Comparison of ENCODE assay signal across 8 cellular contexts in the genomic region with DNA sequence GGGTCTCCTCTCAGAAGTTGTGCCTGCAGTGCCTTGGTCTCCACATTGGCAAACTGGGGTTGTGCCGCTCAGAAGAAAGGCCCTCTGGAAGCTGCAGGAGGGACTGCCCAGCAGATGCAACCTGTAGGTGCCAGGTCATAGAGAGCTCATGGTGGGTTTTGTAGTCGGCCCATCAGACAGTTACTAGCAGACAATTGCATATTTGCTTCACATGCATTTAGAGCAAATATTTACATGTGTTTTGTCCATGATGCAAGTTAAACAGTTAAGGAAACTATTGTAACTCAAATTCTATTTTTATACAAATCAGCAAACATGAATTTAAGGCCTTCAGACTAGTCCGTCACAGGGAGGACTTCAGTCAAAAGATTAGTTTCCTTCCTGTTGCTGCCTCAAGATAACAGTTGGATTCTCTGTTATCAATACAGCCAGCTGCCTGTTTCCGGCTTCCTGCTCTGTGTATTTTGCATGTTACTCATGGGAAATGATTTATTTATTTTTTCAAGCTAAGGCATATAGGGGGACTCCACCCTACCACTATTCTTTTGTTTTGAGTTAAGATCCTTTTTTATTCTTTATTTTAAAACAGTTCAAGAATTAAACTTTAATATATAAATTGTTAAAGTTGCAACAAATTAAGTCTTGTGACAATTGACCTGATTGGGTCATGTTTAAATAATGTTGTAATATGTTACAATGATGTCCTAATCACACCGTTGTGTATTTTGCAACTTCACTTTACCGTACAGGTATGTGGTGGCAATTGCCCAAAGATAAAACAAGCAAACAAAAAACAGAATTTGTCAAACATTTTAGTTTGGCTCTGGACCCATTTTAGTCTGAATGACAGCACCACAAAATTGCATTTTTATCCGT.
DNase-seq lines count a peak whose midpoint lies in the region; FAIRE-seq and TF ChIP-seq lines count a peak whose summit lies in the region.

No MANE protein-coding gene starts in this region.

- DNase-seq in activated effector memory CD4-positive, alpha-beta T cell treated with anti-CD3 and anti-CD28 coated beads, Interleukin-2, amount 50 U/mL, for 16 hours, result peak; percentile 73
- no peak for DNase-seq in activated effector memory CD4-positive, alpha-beta T cell treated with Interleukin-2 at 50 U/mL for 16 hours
- DNase-seq in HuH-7 (ENCODE audit: low spot score), result peak; percentile 69
- peak; percentile 72 for DNase-seq in bronchial epithelial cell (ENCODE audit: low read depth)
- no peak for DNase-seq in coronary artery (ENCODE audit: low spot score)
- DNase-seq in MM.1S, result no peak
- DNase-seq in Ammon's horn (ENCODE audit: low spot score), result no peak

- FAIRE-seq in bronchial epithelial cell (lab: Jason Lieb, UNC), result no peak

- no peaks in the 10 kb centered on the region for H3K9me3 ChIP-seq in mucosa of rectum (ENCODE audit: control insufficient read depth in 2 of 2, low read length in 2 of 2)
- H3K9me3 ChIP-seq in MM.1S (replicated peaks; ENCODE audit: insufficient read depth, low read length), result no peaks in the 10 kb centered on the region

- H3K27ac ChIP-seq in mucosa of rectum (ENCODE audit: low read depth in 2 of 2, low read length in 2 of 2) (peak overlapping the region; percentile 74 to 79), coronary artery (peak overlapping the region in 1 of 2 donors; percentile 17), MM.1S (ENCODE audit: low read length) (no peak overlapping the region)

- H3K9ac ChIP-seq in mucosa of rectum (ENCODE audit: low read depth in 1 of 2, low read length in 2 of 2) (peak overlapping the region; percentile 44 to 47), MM.1S (ENCODE audit: low read length) (no peak overlapping the region)

- H3K4me3 ChIP-seq in bronchial epithelial cell (ENCODE audit: low read depth, low read length) (no peak overlapping the region), mucosa of rectum (ENCODE audit: low read length in 2 of 2) (peak overlapping the region in 1 of 2 donors; percentile 46), coronary artery (no peak overlapping the region), MM.1S (ENCODE audit: low read length) (no peak overlapping the region)

- H3K9me2 ChIP-seq in MM.1S (replicated peaks; ENCODE audit: insufficient read depth, low read length), result no peaks in the 10 kb centered on the region

- no peaks in the 10 kb centered on the region for H3F3A ChIP-seq in MM.1S (ENCODE audit: insufficient read depth, low read length)

- TF ChIP-seq CTCF in bronchial epithelial cell (IDR thresholded peaks at IDR 0.05; ENCODE audit: insufficient read depth, low read length, severe bottlenecking), result no peak
- TF ChIP-seq CTCF in coronary artery (IDR thresholded peaks at IDR 0.05), result no peak
- TF ChIP-seq CTCF in MM.1S (IDR thresholded peaks at IDR 0.05; ENCODE audit: low read length), result no peak

- peaks cover 100% of the 10 kb centered on the region for H3K79me2 ChIP-seq in MM.1S (ENCODE audit: low read length)

- peaks cover 20 to 37% of the 10 kb centered on the region in 2 donors for H3K4me1 ChIP-seq in mucosa of rectum (ENCODE audit: control insufficient read depth in 2 of 2, insufficient read depth in 2 of 2, low read length in 2 of 2)
- H3K4me1 ChIP-seq in MM.1S (ENCODE audit: low read length), result peaks cover 7% of the 10 kb centered on the region; the same call in 1 of the 2 replicates

- no peak overlapping the region for H3K4me2 ChIP-seq in MM.1S (ENCODE audit: low read depth, low read length)

- H3K27me3 ChIP-seq in bronchial epithelial cell (ENCODE audit: control insufficient read depth, insufficient read depth, low read length) (no peaks in the 10 kb centered on the region), mucosa of rectum (ENCODE audit: control insufficient read depth in 2 of 2, insufficient read depth in 2 of 2, low read length in 2 of 2) (no peaks in the 10 kb centered on the region), MM.1S (replicated peaks; ENCODE audit: insufficient read depth, low read length) (no peaks in the 10 kb centered on the region)

- peaks cover 62% of the 10 kb centered on the region for H4K20me1 ChIP-seq in MM.1S (ENCODE audit: insufficient read depth, low read length)

- H3K36me3 ChIP-seq in bronchial epithelial cell (ENCODE audit: control insufficient read depth, insufficient read depth, low read length) (peaks cover 6% of the 10 kb centered on the region), mucosa of rectum (ENCODE audit: control insufficient read depth in 2 of 2, insufficient read depth in 2 of 2, low read length in 2 of 2) (peaks cover 4 to 9% of the 10 kb centered on the region in 2 donors), MM.1S (replicated peaks; ENCODE audit: insufficient read depth, low read length) (peaks cover 9% of the 10 kb centered on the region; the same call in 1 of the 2 replicates)

- no peak overlapping the region for H2AFZ ChIP-seq in MM.1S (ENCODE audit: low read length)

Comparison
In these comparisons a context has a peak if more than half of its experiments do, and no peak if none do; other contexts are left out.
1. DNase-seq: peak in activated effector memory CD4-positive, alpha-beta T cell treated with anti-CD3 and anti-CD28 coated beads, Interleukin-2, amount 50 U/mL, for 16 hours (single experiment), HuH-7 (single experiment) and bronchial epithelial cell (single experiment); none in activated effector memory CD4-positive, alpha-beta T cell treated with Interleukin-2 at 50 U/mL for 16 hours (single experiment), coronary artery (single experiment), MM.1S (single experiment) and Ammon's horn (single experiment).